Comparison of ENCODE assay signal across 1 cellular context in genomic region chr11:66114957-66115356, GRCh38.
TF ChIP-seq lines count a peak whose summit lies in the region.

No MANE protein-coding gene starts in this region.

TF ChIP-seq in HEK293T, 16 proteins besides CTCF, POLR2A, EP300 and RAD21:
- peak; percentile 29; the same call in 1 of the 2 replicates for TF ChIP-seq ZNF384 (IDR thresholded peaks at IDR 0.05)
TF ChIP-seq in HEK293T: peak in this region for 1; not testable (repeated sequence) for 15.
